9 cellular contexts compared by ENCODE assay signal in genomic region chr5:174837919-174838902, GRCh38.
DNase-seq lines count a peak whose midpoint lies in the region; ATAC-seq and TF ChIP-seq lines count a peak whose summit lies in the region.
"Had no signal": no experiment of that assay in that cellular context is flagged by ENCODE, and none has a peak within 500 bp of the region (broad histone marks: within the 10 kb centered on the region; RNA-seq: fewer than 3 reads in every experiment).

No MANE protein-coding gene starts in this region.

- no peak overlapping the region for H3K4me3 Mint-ChIP-seq in osteocyte (ENCODE audit: unreplicated experiment)
- no peak overlapping the region for H3K4me3 Mint-ChIP-seq in stimulated activated effector memory CD8-positive, alpha-beta T cell treated with anti-CD3 and anti-CD28 coated beads, Interleukin-12 subunit alpha, Interleukin-12 subunit beta, amount 100 ng/mL, for 72 hours
- H3K4me3 Mint-ChIP-seq: dendritic cell treated with granulocyte-macrophage colony-stimulating factor and Interleukin-4, amounts not matched to agents 40 ng/mL and 50 ng/mL, for 4 days had no signal

- H3K27ac Mint-ChIP-seq in osteocyte (ENCODE audit: unreplicated experiment) = peak overlapping the region; percentile 43
- no peak overlapping the region for H3K27ac Mint-ChIP-seq in stimulated activated effector memory CD8-positive, alpha-beta T cell treated with anti-CD3 and anti-CD28 coated beads, Interleukin-12 subunit alpha, Interleukin-12 subunit beta, amount 100 ng/mL, for 72 hours
- H3K27ac Mint-ChIP-seq: dendritic cell treated with granulocyte-macrophage colony-stimulating factor and Interleukin-4, amounts not matched to agents 40 ng/mL and 50 ng/mL, for 4 days had no signal

- H3K4me3 ChIP-seq in epithelial cell of proximal tubule (ENCODE audit: low read depth, low read length) = no peak overlapping the region
- no peak overlapping the region for H3K4me3 ChIP-seq in effector memory CD4-positive, alpha-beta T cell (ENCODE audit: insufficient read depth, low read depth, low read length, poor library complexity, severe bottlenecking)

- H3K27ac ChIP-seq in effector memory CD4-positive, alpha-beta T cell (ENCODE audit: insufficient read depth, low read length, poor library complexity, severe bottlenecking) = no peak overlapping the region

- peaks cover 3% of the 10 kb centered on the region for H3K9me3 Mint-ChIP-seq in osteocyte (ENCODE audit: unreplicated experiment)
- peaks cover 7% of the 10 kb centered on the region for H3K9me3 Mint-ChIP-seq in stimulated activated effector memory CD8-positive, alpha-beta T cell treated with anti-CD3 and anti-CD28 coated beads, Interleukin-12 subunit alpha, Interleukin-12 subunit beta, amount 100 ng/mL, for 72 hours
- H3K9me3 Mint-ChIP-seq: dendritic cell treated with granulocyte-macrophage colony-stimulating factor and Interleukin-4, amounts not matched to agents 40 ng/mL and 50 ng/mL, for 4 days had no signal

- H3K27me3 ChIP-seq in effector memory CD4-positive, alpha-beta T cell (replicated peaks; ENCODE audit: control insufficient read depth, insufficient read depth, low read length, poor library complexity, severe bottlenecking) = peaks cover 3% of the 10 kb centered on the region

- H3K4me1 ChIP-seq in effector memory CD4-positive, alpha-beta T cell (ENCODE audit: control insufficient read depth, insufficient read depth, low read length, poor library complexity, severe bottlenecking) = no peaks in the 10 kb centered on the region

- peak; percentile 82 for DNase-seq in Daoy (ENCODE audit: low read depth)
- peak; percentile 0 for DNase-seq in NCI-H82 treated with DMSO at 0.1 percent for 48 hours (lab: John Stamatoyannopoulos, UW; ENCODE audit: unreplicated experiment)
- peak; percentile 1 for DNase-seq in epithelial cell of proximal tubule (ENCODE audit: low read depth)
- DNase-seq in osteocyte (ENCODE audit: extremely low spot score, unreplicated experiment) = no peak
- DNase-seq in stimulated activated effector memory CD8-positive, alpha-beta T cell treated with anti-CD3 and anti-CD28 coated beads, Interleukin-12 subunit alpha, Interleukin-12 subunit beta, amount 100 ng/mL, for 72 hours (ENCODE audit: low spot score in 2 of 2) = no peak
- DNase-seq in activated CD4-positive, alpha-beta T cell treated with anti-CD3 and anti-CD28 coated beads, Interleukin-2, amount 50 U/mL, for 48 hours = no peak
- DNase-seq in effector memory CD4-positive, alpha-beta T cell = no peak

- no peaks in the 10 kb centered on the region for H3K36me3 Mint-ChIP-seq in osteocyte (ENCODE audit: unreplicated experiment)
- H3K36me3 Mint-ChIP-seq in stimulated activated effector memory CD8-positive, alpha-beta T cell treated with anti-CD3 and anti-CD28 coated beads, Interleukin-12 subunit alpha, Interleukin-12 subunit beta, amount 100 ng/mL, for 72 hours = no peaks in the 10 kb centered on the region

- TF ChIP-seq CTCF in epithelial cell of proximal tubule (conservative IDR thresholded peaks at IDR 0.05; ENCODE audit: low read depth, low read length) (no peak), osteocyte (IDR thresholded peaks at IDR 0.05) (peak; percentile 51)

- H3K27me3 Mint-ChIP-seq in osteocyte (ENCODE audit: unreplicated experiment) = no peaks in the 10 kb centered on the region

- H3K4me1 Mint-ChIP-seq in osteocyte (ENCODE audit: unreplicated experiment) = peaks cover 33% of the 10 kb centered on the region
- no peaks in the 10 kb centered on the region for H3K4me1 Mint-ChIP-seq in stimulated activated effector memory CD8-positive, alpha-beta T cell treated with anti-CD3 and anti-CD28 coated beads, Interleukin-12 subunit alpha, Interleukin-12 subunit beta, amount 100 ng/mL, for 72 hours

- ATAC-seq in stimulated activated effector memory CD8-positive, alpha-beta T cell treated with anti-CD3 and anti-CD28 coated beads, Interleukin-12 subunit alpha, Interleukin-12 subunit beta, amount 100 ng/mL, for 72 hours = no peak
- no peak for ATAC-seq in HG03159 (IDR thresholded peaks at IDR 0.05; ENCODE audit: unreplicated experiment)

- no peaks in the 10 kb centered on the region for H3K36me3 ChIP-seq in effector memory CD4-positive, alpha-beta T cell (ENCODE audit: control insufficient read depth, insufficient read depth, low read length)

- H3K9me3 ChIP-seq in effector memory CD4-positive, alpha-beta T cell (ENCODE audit: control insufficient read depth, low read length) = no peaks in the 10 kb centered on the region

Comparison
In these comparisons a context has a peak if more than half of its experiments do, and no peak if none do; other contexts are left out.
1. DNase-seq: peak in Daoy (single experiment), NCI-H82 treated with DMSO at 0.1 percent for 48 hours (single experiment) and epithelial cell of proximal tubule (single experiment); none in osteocyte (single experiment), stimulated activated effector memory CD8-positive, alpha-beta T cell treated with anti-CD3 and anti-CD28 coated beads, Interleukin-12 subunit alpha, Interleukin-12 subunit beta, amount 100 ng/mL, for 72 hours (0 of 2), activated CD4-positive, alpha-beta T cell treated with anti-CD3 and anti-CD28 coated beads, Interleukin-2, amount 50 U/mL, for 48 hours (0 of 2) and effector memory CD4-positive, alpha-beta T cell (0 of 3).